17 cellular contexts compared by ENCODE assay signal in genomic region chr9:132018957-132019405, GRCh38.
DNase-seq lines count a peak whose midpoint lies in the region; ATAC-seq and TF ChIP-seq lines count a peak whose summit lies in the region.
"Had no signal": no experiment of that assay in that cellular context is flagged by ENCODE, and none has a peak within 500 bp of the region (broad histone marks: within the 10 kb centered on the region; RNA-seq: fewer than 3 reads in every experiment).

No MANE protein-coding gene starts in this region.

- H3K27me3 ChIP-seq in right atrium auricular region (no peaks in the 10 kb centered on the region), adrenal gland (no peaks in the 10 kb centered on the region), GM23248 (replicated peaks; ENCODE audit: insufficient read depth) (no peaks in the 10 kb centered on the region)
- H3K27me3 ChIP-seq: ovary, uterus had no signal

- H3K4me2 ChIP-seq in GM23248 (ENCODE audit: unreplicated experiment): no peak overlapping the region
- H3K4me2 ChIP-seq: PC-9 had no signal

- WGBS in adrenal gland, 4 donors: 33 to 86% (median 39%) methylated on average over 2 to 3 of the region's 3 CpGs
- WGBS in GM23248 (ENCODE audit: low coverage in 1 of 2, low lambda C conversion rate in 2 of 2, missing lambda C conversion rate in 2 of 2), 2 experiments: 53 to 60% methylated on average over 3 of the region's 3 CpGs

- no peaks in the 10 kb centered on the region for H3K9me3 Mint-ChIP-seq in T-helper 2 cell treated with Interferon-gamma antibody and Interleukin-4, amounts not matched to agents 5 μg/mL and 100 μg/mL, for 36 hours
- H3K9me3 Mint-ChIP-seq: CD8-positive, alpha-beta memory T cell had no signal

- H3F3A ChIP-seq in GM23248 (ENCODE audit: insufficient read depth): no peaks in the 10 kb centered on the region

- H3K36me3 Mint-ChIP-seq in T-helper 2 cell treated with Interferon-gamma antibody and Interleukin-4, amounts not matched to agents 5 μg/mL and 100 μg/mL, for 36 hours (ENCODE audit: low read depth): no peaks in the 10 kb centered on the region

- H3K4me3 Mint-ChIP-seq in T-helper 2 cell treated with Interferon-gamma antibody and Interleukin-4, amounts not matched to agents 5 μg/mL and 100 μg/mL, for 36 hours: no peak overlapping the region
- H3K4me3 Mint-ChIP-seq: CD8-positive, alpha-beta memory T cell had no signal

- no peaks in the 10 kb centered on the region for H3K9me2 ChIP-seq in GM23248 (ENCODE audit: insufficient read depth)

- H3K27ac Mint-ChIP-seq in T-helper 2 cell treated with Interferon-gamma antibody and Interleukin-4, amounts not matched to agents 5 μg/mL and 100 μg/mL, for 36 hours: no peak overlapping the region

- H3K4me1 Mint-ChIP-seq in T-helper 2 cell treated with Interferon-gamma antibody and Interleukin-4, amounts not matched to agents 5 μg/mL and 100 μg/mL, for 36 hours (ENCODE audit: low read depth): no peaks in the 10 kb centered on the region

- H3K4me3 ChIP-seq in right atrium auricular region (no peak overlapping the region), adrenal gland (no peak overlapping the region), GM23248 (no peak overlapping the region)
- H3K4me3 ChIP-seq: coronary artery, GM12878, ovary, PC-9, uterus had no signal

- H3K9ac ChIP-seq in GM23248: no peak overlapping the region

- TF ChIP-seq POLR2A in adrenal gland (IDR thresholded peaks at IDR 0.05): no peak

- H3K4me1 ChIP-seq in right atrium auricular region (peaks cover 0 to 22% of the 10 kb centered on the region in 2 donors), adrenal gland (replicated peaks in 1 of 2) (peaks cover 0 to 29% of the 10 kb centered on the region in 2 donors), GM23248 (ENCODE audit: insufficient read depth) (no peaks in the 10 kb centered on the region)
- H3K4me1 ChIP-seq: uterus had no signal

- DNase-seq in Right ventricle myocardium inferior (ENCODE audit: missing footprints) (no peak), right atrium auricular region (ENCODE audit: low spot score) (no peak), adrenal gland (peak in 4 of 7 donors; percentile 16 to 36 (median 28)), head of caudate nucleus (peak in 35 of 42 donors; percentile 9 to 80 (median 53)), superior temporal gyrus (ENCODE audit: extremely low spot score) (peak; percentile 83), GM23248 (no peak), SW480 (ENCODE audit: low spot score) (no peak)
- no peak for DNase-seq in T-helper 2 cell treated with Interferon-gamma antibody and Interleukin-4, amounts not matched to agents 5 μg/mL and 100 μg/mL, for 36 hours (ENCODE audit: low spot score)
- DNase-seq: activated CD8-positive, alpha-beta memory T cell treated with anti-CD3 and anti-CD28 coated beads for 24 hours; CD8-positive, alpha-beta memory T cell; H7; ovary; PC-9; stimulated activated naive CD8-positive, alpha-beta T cell treated with anti-CD3 and anti-CD28 coated beads, Interleukin-15, Interleukin-2, amounts not matched to agents 100 U/mL and 50 U/mL, for 24 hours; uterus had no signal

- H4K20me1 ChIP-seq in GM23248 (ENCODE audit: insufficient read depth): peaks cover 9% of the 10 kb centered on the region; the same call in 1 of the 2 replicates

- TF ChIP-seq CTCF in right atrium auricular region (IDR thresholded peaks at IDR 0.05) (no peak), adrenal gland (IDR thresholded peaks at IDR 0.05) (no peak)

- ATAC-seq in Right ventricle myocardium inferior: peak; percentile 69
- ATAC-seq: GM12878; stimulated activated naive CD8-positive, alpha-beta T cell treated with anti-CD3 and anti-CD28 coated beads, Interleukin-15, Interleukin-2, amounts not matched to agents 100 U/mL and 50 U/mL, for 24 hours had no signal

- H3K9me3 ChIP-seq in right atrium auricular region (no peaks in the 10 kb centered on the region), adrenal gland (replicated peaks in 1 of 3) (no peaks in the 10 kb centered on the region), GM23248 (ENCODE audit: low read depth) (no peaks in the 10 kb centered on the region)
- H3K9me3 ChIP-seq: ovary, uterus had no signal

- H3K27ac ChIP-seq in right atrium auricular region: no peak overlapping the region
- no peak overlapping the region for H3K27ac ChIP-seq in adrenal gland
- H3K27ac ChIP-seq in GM23248: no peak overlapping the region
- H3K27ac ChIP-seq: coronary artery, ovary, PC-9, uterus had no signal

- intact Hi-C loops in Right ventricle myocardium inferior (cut with DNase I): no loop called here
- intact Hi-C loops in adrenal gland (cut with DNase I): no loop called here
- intact Hi-C loops in head of caudate nucleus (cut with DNase I): no loop called here

- peaks cover 88% of the 10 kb centered on the region for H3K79me2 ChIP-seq in GM23248 (ENCODE audit: insufficient read depth)

- H2AFZ ChIP-seq in GM23248: no peak overlapping the region
- H2AFZ ChIP-seq: PC-9 had no signal

- in situ Hi-C loops in GM23248 (cut with MboI): no loop called here

- H3K36me3 ChIP-seq in right atrium auricular region: no peaks in the 10 kb centered on the region
- no peaks in the 10 kb centered on the region for H3K36me3 ChIP-seq in adrenal gland (replicated peaks in 1 of 2)
- no peaks in the 10 kb centered on the region for H3K36me3 ChIP-seq in GM23248 (ENCODE audit: low read depth)
- H3K36me3 ChIP-seq: ovary, uterus had no signal

- H3K27me3 Mint-ChIP-seq in T-helper 2 cell treated with Interferon-gamma antibody and Interleukin-4, amounts not matched to agents 5 μg/mL and 100 μg/mL, for 36 hours (ENCODE audit: low read depth): no peaks in the 10 kb centered on the region
- H3K27me3 Mint-ChIP-seq: CD8-positive, alpha-beta memory T cell had no signal

Comparison
In these comparisons a context has a peak if more than half of its experiments do, and no peak if none do; other contexts are left out.
1. DNase-seq: peak in adrenal gland (4 of 7), head of caudate nucleus (35 of 42) and superior temporal gyrus (single experiment); none in Right ventricle myocardium inferior (single experiment), right atrium auricular region (single experiment), T-helper 2 cell treated with Interferon-gamma antibody and Interleukin-4, amounts not matched to agents 5 μg/mL and 100 μg/mL, for 36 hours (single experiment), GM23248 (single experiment) and SW480 (single experiment).